ENCODE assay signal across 8 cellular contexts in the genomic region with DNA sequence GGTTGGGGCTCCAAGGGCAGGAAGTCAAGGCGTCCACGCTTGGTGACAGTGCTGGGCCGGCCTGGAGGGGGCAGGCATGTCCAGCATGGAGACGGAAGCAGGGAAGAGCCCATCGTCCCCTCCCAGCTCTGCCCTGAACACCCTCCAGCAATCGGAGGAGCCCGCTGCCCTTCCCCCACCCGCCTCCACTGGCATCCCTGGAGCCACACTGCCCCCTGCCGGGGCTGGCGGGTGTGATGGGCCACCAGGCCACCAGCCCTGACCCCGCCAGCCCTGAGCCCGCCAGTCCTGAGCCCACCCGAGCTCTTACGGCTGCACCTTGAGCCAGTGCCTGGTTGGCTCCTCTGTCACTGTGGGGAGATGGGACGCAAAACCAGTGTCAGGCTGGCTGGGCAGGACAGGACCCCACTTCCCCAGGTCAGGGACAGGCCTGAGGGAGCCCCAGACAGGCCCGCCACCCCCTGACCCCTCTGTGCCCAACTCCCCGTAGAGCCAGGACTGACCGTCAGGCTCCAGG. TPM values are rescaled to one million over a fixed set of nuclear protein-coding genes. Genes with fewer than 3 reads are reported as not detected.
DNase-seq lines count a peak whose midpoint lies in the region; ATAC-seq and TF ChIP-seq lines count a peak whose summit lies in the region.

No MANE protein-coding gene starts in this region.

- 11 to 16% methylated on average over 10 to 14 of the region's 18 CpGs for WGBS in GM23248 (ENCODE audit: low coverage in 1 of 2, low lambda C conversion rate in 2 of 2, missing lambda C conversion rate in 2 of 2), 2 experiments
- WGBS in lower leg skin, 2 donors = 10 to 19% methylated on average over 10 to 17 of the region's 18 CpGs

- H3K4me2 ChIP-seq in GM23248 (ENCODE audit: unreplicated experiment) = peak overlapping the region; percentile 10

- H3K27me3 Mint-ChIP-seq in activated CD4-positive, alpha-beta T cell treated with anti-CD3 and anti-CD28 coated beads, Interleukin-2, amount 10 ng/mL, durations not matched to agents 7 days and 5 days = peaks cover 3% of the 10 kb centered on the region

- no peak overlapping the region for H3K27ac Mint-ChIP-seq in activated CD4-positive, alpha-beta T cell treated with anti-CD3 and anti-CD28 coated beads, Interleukin-2, amount 10 ng/mL, durations not matched to agents 7 days and 5 days

- in situ Hi-C loops in GM23248 (cut with MboI) = no loop called here

- no peaks in the 10 kb centered on the region for H3K9me2 ChIP-seq in GM23248 (ENCODE audit: insufficient read depth)

- no peaks in the 10 kb centered on the region; the same call in 1 of the 2 replicates for H3K27me3 ChIP-seq in GM23248 (replicated peaks; ENCODE audit: insufficient read depth)

- H3K27ac ChIP-seq in GM23248 = no peak overlapping the region
- no peak overlapping the region for H3K27ac ChIP-seq in coronary artery

- no peaks in the 10 kb centered on the region for H3K36me3 ChIP-seq in GM23248 (ENCODE audit: low read depth)

- no peak overlapping the region for H3K9ac ChIP-seq in GM23248

- intact Hi-C loops in lower leg skin (cut with DNase I; ENCODE audit: low total_unique reads) = loop anchor here (5.0 to 10.0 kb wide), 2 partner anchors 225 to 353 kb away; a partner anchor contains a TSS

- no peaks in the 10 kb centered on the region for H3K36me3 Mint-ChIP-seq in activated CD4-positive, alpha-beta T cell treated with anti-CD3 and anti-CD28 coated beads, Interleukin-2, amount 10 ng/mL, durations not matched to agents 7 days and 5 days (ENCODE audit: low read depth)

- H3F3A ChIP-seq in GM23248 (ENCODE audit: insufficient read depth) = no peaks in the 10 kb centered on the region

- no peaks in the 10 kb centered on the region for H4K20me1 ChIP-seq in GM23248 (ENCODE audit: insufficient read depth)

- TF ChIP-seq CTCF in coronary artery (IDR thresholded peaks at IDR 0.05) = peak; percentile 18
- peak in 1 of 3 donors; percentile 94 for TF ChIP-seq CTCF in lower leg skin (IDR thresholded peaks at IDR 0.05)

- H3K4me1 Mint-ChIP-seq in activated CD4-positive, alpha-beta T cell treated with anti-CD3 and anti-CD28 coated beads, Interleukin-2, amount 10 ng/mL, durations not matched to agents 7 days and 5 days = peaks cover 11% of the 10 kb centered on the region

- ATAC-seq in HG02973 (IDR thresholded peaks at IDR 0.05; ENCODE audit: unreplicated experiment) = no peak

- no peak for TF ChIP-seq POLR2A in lower leg skin (IDR thresholded peaks at IDR 0.05)

- H3K4me3 ChIP-seq in GM23248 (no peak overlapping the region), coronary artery (peak overlapping the region; percentile 45), lower leg skin (ENCODE audit: low read depth, poor library complexity, severe bottlenecking) (no peak overlapping the region)

- H3K4me3 Mint-ChIP-seq in activated CD4-positive, alpha-beta T cell treated with anti-CD3 and anti-CD28 coated beads, Interleukin-2, amount 10 ng/mL, durations not matched to agents 7 days and 5 days = no peak overlapping the region

- H3K4me1 ChIP-seq in GM23248 (ENCODE audit: insufficient read depth) = 0 out of 2 replicates have a peak, but pooled peaks cover 3% of the 10 kb centered on the region

- DNase-seq in AG08395 (ENCODE audit: low spot score) = peak; percentile 88
- peak; percentile 81 for DNase-seq in GM23248
- DNase-seq in NCI-H524 (lab: John Stamatoyannopoulos, UW) = peak; percentile 87 to 93
- peak; percentile 85 for DNase-seq in activated CD4-positive, alpha-beta T cell treated with anti-CD3 and anti-CD28 coated beads, Interleukin-2, amount 10 ng/mL, durations not matched to agents 7 days and 5 days
- no peak for DNase-seq in coronary artery (ENCODE audit: low spot score)
- peak; percentile 68 to 95 for DNase-seq in lower leg skin (ENCODE audit: low spot score in 2 of 2)
- peak; percentile 68 to 87 (median 75) for DNase-seq in stimulated activated CD4-positive, alpha-beta T cell treated with anti-CD3 and anti-CD28 coated beads, TNF-alpha, amount 100 ng/mL, for 4 hours (ENCODE audit: low read depth in 3 of 3)

- no peaks in the 10 kb centered on the region for H3K9me3 ChIP-seq in GM23248 (ENCODE audit: low read depth)

- CTCF ChIA-PET in activated CD4-positive, alpha-beta T cell treated with anti-CD3 and anti-CD28 coated beads, Interleukin-2, amount 10 ng/mL, durations not matched to agents 7 days and 5 days (lab: Charles Lee) = interaction anchor here (0.6 to 2.1 kb wide), 17 partner anchors 12 to 432 kb away, joined by 3 to 11 read pairs (median 4); a partner anchor contains a TSS

- POLR2A ChIA-PET in activated CD4-positive, alpha-beta T cell treated with anti-CD3 and anti-CD28 coated beads, Interleukin-2, amount 10 ng/mL, durations not matched to agents 7 days and 5 days (lab: Charles Lee) = no interaction called here

- H3K79me2 ChIP-seq in GM23248 (ENCODE audit: insufficient read depth) = no peaks in the 10 kb centered on the region

- no peaks in the 10 kb centered on the region for H3K9me3 Mint-ChIP-seq in activated CD4-positive, alpha-beta T cell treated with anti-CD3 and anti-CD28 coated beads, Interleukin-2, amount 10 ng/mL, durations not matched to agents 7 days and 5 days

- no peak overlapping the region for H2AFZ ChIP-seq in GM23248

RNA-seq across cellular contexts. Expression of a gene that starts 4.1 kb away (rescaled TPM):
- not detected in 2 replicates for total RNA-seq in GM23248 (2014; rRNA removed; shearing (Covaris generic))
- 0.06 TPM in 2 replicates for polyA plus RNA-seq in GM23248 (2016; fragmentation: Nextera tagmentation; extraction: Ambion mirVana)
- not detected for total RNA-seq in activated CD4-positive, alpha-beta T cell treated with anti-CD3 and anti-CD28 coated beads, Interleukin-2, amount 10 ng/mL, durations not matched to agents 7 days and 5 days
- total RNA-seq in lower leg skin = not detected

RNA-seq across cellular contexts. Expression of a gene that starts 32.9 kb away (rescaled TPM):
- not detected in 2 replicates for total RNA-seq in GM23248 (2014; rRNA removed; shearing (Covaris generic))
- polyA plus RNA-seq in GM23248 (2016; fragmentation: Nextera tagmentation; extraction: Ambion mirVana) = not detected in 2 replicates
- 1 to 10 TPM; 1.8 to 2.8 TPM for total RNA-seq in activated CD4-positive, alpha-beta T cell treated with anti-CD3 and anti-CD28 coated beads, Interleukin-2, amount 10 ng/mL, durations not matched to agents 7 days and 5 days
- total RNA-seq in lower leg skin = 1 to 10 TPM in 3 of 4 donors, under 1 TPM in 1; 0.97 to 2.2 (median 1.7) TPM

RNA-seq across cellular contexts. Expression of a gene that starts 50.0 kb away (rescaled TPM):
- total RNA-seq in GM23248 (2014; rRNA removed; shearing (Covaris generic)) = 3.6 and 16.6 TPM in 2 replicates
- polyA plus RNA-seq in GM23248 (2016; fragmentation: Nextera tagmentation; extraction: Ambion mirVana) = 3.0 and 4.0 TPM in 2 replicates
- total RNA-seq in activated CD4-positive, alpha-beta T cell treated with anti-CD3 and anti-CD28 coated beads, Interleukin-2, amount 10 ng/mL, durations not matched to agents 7 days and 5 days = 1 to 10 TPM; 8.3 to 9.2 TPM
- total RNA-seq in lower leg skin = 10 to 100 TPM; 10.9 to 34.8 (median 18.1) TPM
